Comparison of ENCODE assay signal across 27 cellular contexts in the genomic region with DNA sequence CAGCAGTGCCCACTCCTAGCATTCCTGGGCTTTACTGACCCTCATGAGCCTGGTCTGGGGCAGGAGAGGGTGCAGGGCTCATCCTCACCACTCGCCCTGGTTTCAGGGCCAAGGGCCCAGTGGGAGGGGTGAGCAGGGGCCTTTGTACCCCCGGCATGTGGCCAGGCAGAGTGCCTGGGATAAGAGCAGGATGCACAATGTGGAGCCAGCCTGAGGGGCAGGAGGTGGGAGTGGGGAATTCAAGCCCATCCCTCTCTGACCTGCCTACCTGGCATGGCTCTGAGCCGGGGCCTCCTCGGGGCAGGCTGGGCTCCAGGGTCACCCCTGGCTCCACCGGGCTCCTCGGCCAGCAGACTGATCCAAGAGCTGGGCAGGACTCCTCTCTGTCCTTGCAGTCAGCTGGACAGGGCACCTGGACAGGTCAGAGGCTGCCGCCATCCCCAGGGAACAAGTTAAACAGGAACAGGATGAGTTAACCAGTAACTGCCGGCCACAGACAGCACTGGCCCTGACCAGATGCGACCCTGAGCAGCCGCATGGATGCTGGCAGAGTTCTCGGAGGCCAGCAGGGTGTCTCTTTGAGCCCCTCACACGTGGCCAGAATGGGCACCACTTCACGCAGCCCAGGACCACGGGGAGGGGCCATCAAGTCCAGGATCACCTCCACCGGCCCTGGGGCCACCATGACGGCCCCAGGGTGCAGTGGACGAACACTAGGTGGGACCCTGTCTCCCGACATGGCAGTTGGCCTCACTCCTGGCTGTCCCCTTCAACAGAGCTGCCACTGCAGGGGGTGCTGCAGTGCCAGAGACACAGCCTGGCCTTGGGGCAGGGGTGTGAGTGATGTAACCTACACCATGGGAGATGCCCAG. TPM values are rescaled to one million over a fixed set of nuclear protein-coding genes. Genes with fewer than 3 reads are reported as not detected.
DNase-seq lines count a peak whose midpoint lies in the region; ATAC-seq, FAIRE-seq and TF ChIP-seq lines count a peak whose summit lies in the region.
"Had no signal": no experiment of that assay in that cellular context is flagged by ENCODE, and none has a peak within 500 bp of the region (broad histone marks: within the 10 kb centered on the region; RNA-seq: fewer than 3 reads in every experiment).

No MANE protein-coding gene starts in this region.

- DNase-seq in CD4-positive, alpha-beta T cell = no peak
- DNase-seq in keratinocyte (ENCODE audit: low read depth, low spot score) = no peak
- DNase-seq in nephron progenitor cell = peak; percentile 7
- no peak for DNase-seq in A673 (ENCODE audit: low spot score)
- DNase-seq: activated B cell treated with CpG ODN at 0.5 μM for 24 hours; activated CD4-positive, alpha-beta T cell treated with anti-CD3 and anti-CD28 coated beads, Interleukin-2, amount 50 U/mL, for 4 hours; activated CD8-positive, alpha-beta memory T cell treated with anti-CD3 and anti-CD28 coated beads, Interleukin-2, amount 50 U/mL, for 48 hours; activated naive CD8-positive, alpha-beta T cell treated with anti-CD3 and anti-CD28 coated beads, Interleukin-2, amount 50 U/mL, for 24 hours; AML-193; cerebellar nuclear complex; DMS79; dorsolateral prefrontal cortex; H9; NCI-H1417; NCI-H2081 treated with DMSO at 0.1 percent for 48 hours; NCI-H345; NCI-H774; T1000 had no signal

- H4K20me1 ChIP-seq in Loucy (ENCODE audit: insufficient read depth, low read length, poor library complexity, severe bottlenecking) = peaks cover 12% of the 10 kb centered on the region
- H4K20me1 ChIP-seq in keratinocyte (ENCODE audit: control insufficient read depth, extremely low read depth, insufficient read depth, low read length) = peaks cover 11% of the 10 kb centered on the region

- H3K79me2 ChIP-seq in Loucy (ENCODE audit: insufficient read depth, low read length) (peaks cover 22% of the 10 kb centered on the region), keratinocyte (ENCODE audit: control insufficient read depth, insufficient read depth, low read length) (no peaks in the 10 kb centered on the region)

- H3K9me3 ChIP-seq in CD4-positive, alpha-beta T cell (ENCODE audit: control insufficient read depth, low read length) = no peaks in the 10 kb centered on the region
- H3K9me3 ChIP-seq in Loucy (ENCODE audit: insufficient read depth, low read depth, low read length) (no peaks in the 10 kb centered on the region), keratinocyte (ENCODE audit: control insufficient read depth, low read depth, low read length) (no peaks in the 10 kb centered on the region), A673 (ENCODE audit: low read depth, low read length, poor library complexity, severe bottlenecking) (no peaks in the 10 kb centered on the region)
- H3K9me3 ChIP-seq: tibial nerve had no signal

- POLR2A ChIA-PET in CD4-positive, alpha-beta T cell (lab: Charles Lee) = interaction anchor here (1.2 to 7.3 kb wide), 2 partner anchors 39 to 97 kb away, joined by 3 to 88 read pairs; partner anchors contain the start of gene PTDSS2
- POLR2A ChIA-PET in A673 (lab: Charles Lee; ENCODE audit: low non-redundant PET) = no interaction called here

- H3K9me1 ChIP-seq in keratinocyte (ENCODE audit: control insufficient read depth, extremely low read depth, insufficient read depth, low read length) = no peaks in the 10 kb centered on the region

- dilution Hi-C loops in keratinocyte (cut with MboI; ENCODE audit: extremely low pct_ligation_motif_present, low sequenced_read_pairs) = no loop called here

- no peaks in the 10 kb centered on the region; the same call in 1 of the 2 replicates for H3F3A ChIP-seq in Loucy (ENCODE audit: low read depth)

- H3K9ac ChIP-seq in Loucy (ENCODE audit: low read depth, low read length, poor library complexity, severe bottlenecking) = no peak overlapping the region
- no peak overlapping the region for H3K9ac ChIP-seq in keratinocyte (ENCODE audit: control insufficient read depth, extremely low read depth, insufficient read depth, low read length)

- H2AFZ ChIP-seq in Loucy (ENCODE audit: low read length) (no peak overlapping the region), keratinocyte (ENCODE audit: control insufficient read depth, low read length) (no peak overlapping the region)

- intact Hi-C loops in CD4-positive, alpha-beta T cell (cut with DNase I, micrococcal nuclease) = loop anchor here in 1 of 2 experiments (5.0 to 10.0 kb wide), 3 partner anchors 45 to 173 kb away; partner anchors contain the start of genes B4GALNT4, PHRF1, PSMD13 and SIRT3
- intact Hi-C loops in A673 (cut with micrococcal nuclease; ENCODE audit: unreplicated experiment) = no loop called here

- H3K4me1 Mint-ChIP-seq in CD4-positive, alpha-beta T cell (ENCODE audit: low read depth) = peaks cover 26% of the 10 kb centered on the region
- H3K4me1 Mint-ChIP-seq in nephron progenitor cell = peaks cover 13% of the 10 kb centered on the region

- peak overlapping the region; percentile 21 for H3K27ac ChIP-seq in CD4-positive, alpha-beta T cell (ENCODE audit: low read depth, low read length)
- H3K27ac ChIP-seq in keratinocyte (ENCODE audit: control insufficient read depth, insufficient read depth, low read length) = no peak overlapping the region
- no peak overlapping the region for H3K27ac ChIP-seq in A673 (ENCODE audit: low read depth, low read length, poor library complexity, severe bottlenecking)
- H3K27ac ChIP-seq: dorsolateral prefrontal cortex, tibial nerve had no signal

- CTCF ChIA-PET in CD4-positive, alpha-beta T cell (lab: Charles Lee) = interaction anchor here (0.6 to 1.8 kb wide), 3 partner anchors 39 to 182 kb away, joined by 3 to 6 read pairs (median 3); no protein-coding TSS in a partner anchor
- CTCF ChIA-PET in A673 (lab: Charles Lee) = no interaction called here

- no peak for TF ChIP-seq CTCF in CD4-positive, alpha-beta T cell (IDR thresholded peaks at IDR 0.05)
- TF ChIP-seq CTCF in Loucy (conservative IDR thresholded peaks at IDR 0.05; ENCODE audit: low read length) (peak; percentile 25), keratinocyte (optimal IDR thresholded peaks at IDR 0.05 in 1 of 3, IDR thresholded peaks at IDR 0.05 in 1 of 3, conservative IDR thresholded peaks at IDR 0.05 in 1 of 3; ENCODE audit: extremely low read depth in 1 of 3, insufficient read depth in 2 of 3, low read length in 3 of 3) (peak in 2 of 3 experiments; percentile 7 to 18), nephron progenitor cell (IDR thresholded peaks at IDR 0.05) (no peak), A673 (conservative IDR thresholded peaks at IDR 0.05; ENCODE audit: low read depth, low read length) (no peak)

- no TSS peak for BruUV-seq in A673 (replicated peaks; lab: Mats Ljungman, UMichigan)

- H3K4me2 ChIP-seq in Loucy (ENCODE audit: low read depth, low read length, poor library complexity, severe bottlenecking) (no peak overlapping the region), keratinocyte (ENCODE audit: control insufficient read depth, extremely low read depth, insufficient read depth, low read depth, low read length) (no peak overlapping the region)

- peaks cover 18% of the 10 kb centered on the region for H3K36me3 Mint-ChIP-seq in CD4-positive, alpha-beta T cell (ENCODE audit: low read depth)
- no peaks in the 10 kb centered on the region for H3K36me3 Mint-ChIP-seq in nephron progenitor cell (ENCODE audit: low read depth)

- no peak for FAIRE-seq in keratinocyte (lab: Jason Lieb, UNC)
- FAIRE-seq: endothelial cell of umbilical vein had no signal

- H3K4me3 Mint-ChIP-seq in CD4-positive, alpha-beta T cell = peak overlapping the region; percentile 56
- no peak overlapping the region for H3K4me3 Mint-ChIP-seq in nephron progenitor cell
- H3K4me3 Mint-ChIP-seq: activated B cell treated with CpG ODN at 0.5 μM for 24 hours; activated naive CD8-positive, alpha-beta T cell treated with anti-CD3 and anti-CD28 coated beads, Interleukin-2, amount 50 U/mL, for 24 hours; H9 had no signal

- H3K4me1 ChIP-seq in Loucy (ENCODE audit: insufficient read depth, low read length, poor library complexity, severe bottlenecking) (peaks cover 54% of the 10 kb centered on the region), keratinocyte (ENCODE audit: control insufficient read depth, extremely low read depth, insufficient read depth, low read length) (peaks cover 10% of the 10 kb centered on the region), A673 (ENCODE audit: insufficient read depth, low read length, poor library complexity, severe bottlenecking) (peaks cover 7% of the 10 kb centered on the region)

- no peaks in the 10 kb centered on the region for H3K36me3 ChIP-seq in Loucy (ENCODE audit: insufficient read depth, low read length)
- H3K36me3 ChIP-seq in keratinocyte (ENCODE audit: control insufficient read depth in 2 of 2, extremely low read depth in 1 of 2, insufficient read depth in 2 of 2, low read length in 2 of 2) = peaks cover 10 to 12% of the 10 kb centered on the region in 2 experiments
- no peaks in the 10 kb centered on the region for H3K36me3 ChIP-seq in A673 (ENCODE audit: insufficient read depth, low read length, poor library complexity, severe bottlenecking)
- H3K36me3 ChIP-seq: tibial nerve had no signal

- no peaks in the 10 kb centered on the region for H3K27me3 ChIP-seq in CD4-positive, alpha-beta T cell (ENCODE audit: control insufficient read depth, insufficient read depth, low read length)
- H3K27me3 ChIP-seq in Loucy (ENCODE audit: insufficient read depth, low read length, poor library complexity, severe bottlenecking) (no peaks in the 10 kb centered on the region), keratinocyte (ENCODE audit: control insufficient read depth, extremely low read depth, insufficient read depth, low read length) (peaks cover 4% of the 10 kb centered on the region), A673 (replicated peaks; ENCODE audit: insufficient read depth, low read depth, low read length, poor library complexity) (no peaks in the 10 kb centered on the region)

- H3K4me3 ChIP-seq in Loucy (ENCODE audit: low read length, poor library complexity, severe bottlenecking) = no peak overlapping the region
- H3K4me3 ChIP-seq in keratinocyte (ENCODE audit: control insufficient read depth in 2 of 3, extremely low read depth in 1 of 3, insufficient read depth in 2 of 3, low read depth in 1 of 3, low read length in 3 of 3) = no peak overlapping the region
- no peak overlapping the region for H3K4me3 ChIP-seq in A673 (ENCODE audit: low read depth, low read length, poor library complexity, severe bottlenecking)
- H3K4me3 ChIP-seq: dorsolateral prefrontal cortex, tibial nerve had no signal

- no peaks in the 10 kb centered on the region for H3K9me3 Mint-ChIP-seq in CD4-positive, alpha-beta T cell
- no peaks in the 10 kb centered on the region for H3K9me3 Mint-ChIP-seq in nephron progenitor cell
- H3K9me3 Mint-ChIP-seq: activated B cell treated with CpG ODN at 0.5 μM for 24 hours; activated naive CD8-positive, alpha-beta T cell treated with anti-CD3 and anti-CD28 coated beads, Interleukin-2, amount 50 U/mL, for 24 hours; H9 had no signal

- H3K27ac Mint-ChIP-seq in CD4-positive, alpha-beta T cell = no peak overlapping the region
- no peak overlapping the region for H3K27ac Mint-ChIP-seq in nephron progenitor cell
- H3K27ac Mint-ChIP-seq: activated B cell treated with CpG ODN at 0.5 μM for 24 hours; activated naive CD8-positive, alpha-beta T cell treated with anti-CD3 and anti-CD28 coated beads, Interleukin-2, amount 50 U/mL, for 24 hours; H9 had no signal

- no peaks in the 10 kb centered on the region for H3K9me2 ChIP-seq in Loucy (replicated peaks; ENCODE audit: low read depth, low read length)

- H3K27me3 Mint-ChIP-seq in CD4-positive, alpha-beta T cell = no peaks in the 10 kb centered on the region
- H3K27me3 Mint-ChIP-seq in nephron progenitor cell (ENCODE audit: low read depth, poor library complexity) = peaks cover 26% of the 10 kb centered on the region
- H3K27me3 Mint-ChIP-seq: activated B cell treated with CpG ODN at 0.5 μM for 24 hours; activated naive CD8-positive, alpha-beta T cell treated with anti-CD3 and anti-CD28 coated beads, Interleukin-2, amount 50 U/mL, for 24 hours had no signal

- ATAC-seq in CD4-positive, alpha-beta T cell (ENCODE audit: poor library complexity) = no peak
- ATAC-seq in HG03039 (IDR thresholded peaks at IDR 0.05; ENCODE audit: unreplicated experiment) = no peak
- no peak for ATAC-seq in GM18907 (IDR thresholded peaks at IDR 0.05; ENCODE audit: unreplicated experiment)
- no peak for ATAC-seq in GM21825 (IDR thresholded peaks at IDR 0.05; ENCODE audit: unreplicated experiment)
- ATAC-seq: activated naive CD8-positive, alpha-beta T cell treated with anti-CD3 and anti-CD28 coated beads, Interleukin-2, amount 50 U/mL, for 24 hours had no signal

RNA-seq across cellular contexts. Expression of gene SIGIRR, which starts 5.0 kb away (rescaled TPM):
- 100 to 1,000 TPM; 358 to 392 TPM for total RNA-seq in CD4-positive, alpha-beta T cell
- polyA plus RNA-seq in keratinocyte = 1.8 to 3.8 TPM (median 2.4 TPM) in 3 replicates
- polyA plus RNA-seq in keratinocyte (2011; ENCODE audit: low read depth) = not detected
- polyA plus RNA-seq in keratinocyte (2011; cell fraction: cytosol; rRNA removed) = 0.78 and 2.4 TPM in 2 replicates
- 2.9 and 3.4 TPM in 2 replicates for polyA plus RNA-seq in keratinocyte (2011; cell fraction: nucleus; rRNA removed)
- 2.8 and 6.5 TPM in 2 replicates for polyA plus RNA-seq in keratinocyte (2012; ENCODE audit: low replicate concordance)
- polyA minus RNA-seq in keratinocyte = 0.67 to 8.0 TPM (median 1.0 TPM) in 3 replicates
- 3.6 TPM for polyA minus RNA-seq in keratinocyte (2011; cell fraction: cytosol; rRNA and poly(A)+ RNA removed)
- 1.9 and 2.0 TPM in 2 replicates for polyA minus RNA-seq in keratinocyte (2011; cell fraction: nucleus; rRNA and poly(A)+ RNA removed)
- total RNA-seq in A673 (2021) = 16.6 and 17.6 TPM in 2 replicates

RNA-seq across cellular contexts. Expression of gene PKP3, which starts 15.8 kb away (rescaled TPM):
- total RNA-seq in CD4-positive, alpha-beta T cell = under 1 TPM in 1 of 2 experiments, not detected in 1; 0.60 TPM
- 125 to 245 TPM (median 127 TPM) in 3 replicates for polyA plus RNA-seq in keratinocyte
- polyA plus RNA-seq in keratinocyte (2011; ENCODE audit: low read depth) = 112 TPM
- polyA plus RNA-seq in keratinocyte (2011; cell fraction: cytosol; rRNA removed) = 67.9 and 176 TPM in 2 replicates
- polyA plus RNA-seq in keratinocyte (2011; cell fraction: nucleus; rRNA removed) = 163 and 226 TPM in 2 replicates
- polyA plus RNA-seq in keratinocyte (2012; ENCODE audit: low replicate concordance) = 180 and 202 TPM in 2 replicates
- polyA minus RNA-seq in keratinocyte = 98.9 to 231 TPM (median 193 TPM) in 3 replicates
- polyA minus RNA-seq in keratinocyte (2011; cell fraction: cytosol; rRNA and poly(A)+ RNA removed) = 467 TPM
- 173 and 240 TPM in 2 replicates for polyA minus RNA-seq in keratinocyte (2011; cell fraction: nucleus; rRNA and poly(A)+ RNA removed)
- not detected in 2 replicates for total RNA-seq in A673 (2021)
- total RNA-seq: mononuclear cell, OCI-LY7 had no signal
- polyA plus RNA-seq: neural cell had no signal

RNA-seq across cellular contexts. Expression of gene ANO9, which starts 32.0 kb away (rescaled TPM):
- 100 to 1,000 TPM; 109 to 114 TPM for total RNA-seq in CD4-positive, alpha-beta T cell
- 16.1 to 40.2 TPM (median 17.7 TPM) in 3 replicates for polyA plus RNA-seq in keratinocyte
- polyA plus RNA-seq in keratinocyte (2011; ENCODE audit: low read depth) = 12.2 TPM
- polyA plus RNA-seq in keratinocyte (2011; cell fraction: cytosol; rRNA removed) = 2.5 and 4.0 TPM in 2 replicates
- 143 and 201 TPM in 2 replicates for polyA plus RNA-seq in keratinocyte (2011; cell fraction: nucleus; rRNA removed)
- 18.0 and 49.7 TPM in 2 replicates for polyA plus RNA-seq in keratinocyte (2012; ENCODE audit: low replicate concordance)
- polyA minus RNA-seq in keratinocyte = 15.2 to 21.3 TPM (median 15.5 TPM) in 3 replicates
- 5.0 TPM for polyA minus RNA-seq in keratinocyte (2011; cell fraction: cytosol; rRNA and poly(A)+ RNA removed)
- polyA minus RNA-seq in keratinocyte (2011; cell fraction: nucleus; rRNA and poly(A)+ RNA removed) = 28.2 and 31.9 TPM in 2 replicates
- total RNA-seq in A673 (2021) = 0.26 TPM in 1 of 2 replicates, not detected in the other
- total RNA-seq: endothelial cell of umbilical vein had no signal
- polyA plus RNA-seq: neural cell had no signal

RNA-seq across cellular contexts. Expression of gene PTDSS2, which starts 40.2 kb away (rescaled TPM):
- 10 to 100 TPM; 15.2 to 18.4 TPM for total RNA-seq in CD4-positive, alpha-beta T cell
- 21.6 to 36.7 TPM (median 31.7 TPM) in 3 replicates for polyA plus RNA-seq in keratinocyte
- 15.6 TPM for polyA plus RNA-seq in keratinocyte (2011; ENCODE audit: low read depth)
- polyA plus RNA-seq in keratinocyte (2011; cell fraction: cytosol; rRNA removed) = 21.5 and 31.3 TPM in 2 replicates
- polyA plus RNA-seq in keratinocyte (2011; cell fraction: nucleus; rRNA removed) = 73.0 and 91.5 TPM in 2 replicates
- 25.4 and 36.5 TPM in 2 replicates for polyA plus RNA-seq in keratinocyte (2012; ENCODE audit: low replicate concordance)
- polyA minus RNA-seq in keratinocyte = 42.6 to 74.9 TPM (median 46.0 TPM) in 3 replicates
- 48.5 TPM for polyA minus RNA-seq in keratinocyte (2011; cell fraction: cytosol; rRNA and poly(A)+ RNA removed)
- 59.6 and 60.7 TPM in 2 replicates for polyA minus RNA-seq in keratinocyte (2011; cell fraction: nucleus; rRNA and poly(A)+ RNA removed)
- 33.5 and 37.6 TPM in 2 replicates for total RNA-seq in A673 (2021)

RNA-seq across cellular contexts. Expression of gene B4GALNT4, which starts 40.5 kb away (rescaled TPM):
- 1 to 10 TPM; 4.2 to 6.0 TPM for total RNA-seq in CD4-positive, alpha-beta T cell
- polyA plus RNA-seq in keratinocyte = 7.3 to 11.5 TPM (median 8.1 TPM) in 3 replicates
- 2.9 TPM for polyA plus RNA-seq in keratinocyte (2011; ENCODE audit: low read depth)
- 2.2 and 8.1 TPM in 2 replicates for polyA plus RNA-seq in keratinocyte (2011; cell fraction: cytosol; rRNA removed)
- polyA plus RNA-seq in keratinocyte (2011; cell fraction: nucleus; rRNA removed) = 29.2 and 46.2 TPM in 2 replicates
- 7.4 and 13.7 TPM in 2 replicates for polyA plus RNA-seq in keratinocyte (2012; ENCODE audit: low replicate concordance)
- polyA minus RNA-seq in keratinocyte = 2.3 to 6.2 TPM (median 2.4 TPM) in 3 replicates
- 10.7 TPM for polyA minus RNA-seq in keratinocyte (2011; cell fraction: cytosol; rRNA and poly(A)+ RNA removed)
- polyA minus RNA-seq in keratinocyte (2011; cell fraction: nucleus; rRNA and poly(A)+ RNA removed) = 8.7 and 13.1 TPM in 2 replicates
- 19.0 and 28.9 TPM in 2 replicates for total RNA-seq in A673 (2021)
- total RNA-seq: activated B cell treated with CpG ODN at 0.5 μM for 24 hours, OCI-LY7 had no signal

Comparison
In these comparisons a context has a peak if more than half of its experiments do, and no peak if none do; other contexts are left out.
1. CTCF ChIP-seq: peak in Loucy (single experiment) and keratinocyte (2 of 3); none in CD4-positive, alpha-beta T cell (single experiment), nephron progenitor cell (single experiment) and A673 (single experiment).
2. RNA of gene SIGIRR, which starts 5.0 kb away (total RNA-seq): 358 to 392 TPM in CD4-positive, alpha-beta T cell; 16.6 to 17.6 TPM in A673; every median in the first group is over 10 times any median in the second.
3. RNA of gene ANO9, which starts 32.0 kb away (total RNA-seq): 109 to 114 TPM in CD4-positive, alpha-beta T cell; 0.26 TPM in A673; every median in the first group is over 10 times any median in the second.